ENCODE assay signal across 8 cellular contexts in genomic region chr1:3453203-3453761, GRCh38. TPM values are rescaled to one million over a fixed set of nuclear protein-coding genes. Genes with fewer than 3 reads are reported as not detected.
A peak's percentile ranks its signal among the peaks of the same experiment; 100 is the strongest.
DNase-seq lines count a peak whose midpoint lies in the region; ATAC-seq and TF ChIP-seq lines count a peak whose summit lies in the region.

No MANE protein-coding gene starts in this region.

- CTCF ChIA-PET in activated B cell treated with CpG ODN at 0.5 μM for 24 hours (lab: Charles Lee) = interaction anchor here (0.5 to 2.4 kb wide), 14 partner anchors 29 to 352 kb away, joined by 3 to 46 read pairs (median 4); partner anchors contain the start of gene LRRC47

- H3K36me3 ChIP-seq in breast epithelium = no peaks in the 10 kb centered on the region

- intact Hi-C loops in activated B cell treated with CpG ODN at 0.5 μM for 24 hours (cut with micrococcal nuclease) = loop anchor here (1.0 kb wide), 3 partner anchors 31 to 271 kb away; no protein-coding TSS in a partner anchor
- intact Hi-C loops in breast epithelium (cut with DNase I; ENCODE audit: low total_unique reads) = no loop called here

- peaks cover 0 to 19% of the 10 kb centered on the region in 2 donors for H3K27me3 ChIP-seq in breast epithelium

- peak; percentile 2 to 19 for DNase-seq in NCI-H187 (lab: John Stamatoyannopoulos, UW)
- DNase-seq in NCI-H187 treated with DMSO at 0.1 percent for 48 hours (lab: John Stamatoyannopoulos, UW) = no peak
- peak; percentile 72 for DNase-seq in NB4 (ENCODE audit: low read depth)
- DNase-seq in activated B cell treated with CpG ODN at 0.5 μM for 24 hours = peak; percentile 73
- DNase-seq in breast epithelium (ENCODE audit: low spot score in 2 of 2) = peak; percentile 70 to 85
- peak; percentile 53 for DNase-seq in iris pigment epithelial cell (ENCODE audit: low read depth)
- peak; percentile 39 to 71 for DNase-seq in stimulated activated CD4-positive, alpha-beta T cell treated with anti-CD3 and anti-CD28 coated beads, Interleukin-1b, Interleukin-23, amount 100 ng/mL, for 1 hour (ENCODE audit: low read depth in 2 of 2)

- POLR2A ChIA-PET in activated B cell treated with CpG ODN at 0.5 μM for 24 hours (lab: Charles Lee) = interaction anchor here (0.9 kb wide), 1 partner anchor 166 kb away, joined by 5 read pairs; no protein-coding TSS in a partner anchor

- H3K9me3 Mint-ChIP-seq in activated B cell treated with CpG ODN at 0.5 μM for 24 hours = no peaks in the 10 kb centered on the region

- TF ChIP-seq CTCF in NB4 (IDR thresholded peaks at IDR 0.05; ENCODE audit: low read depth, low read length) (peak; percentile 92), activated B cell treated with CpG ODN at 0.5 μM for 24 hours (IDR thresholded peaks at IDR 0.05) (peak; percentile 46), breast epithelium (IDR thresholded peaks at IDR 0.05) (peak; percentile 82 to 96 (median 93))

- H3K4me1 ChIP-seq in breast epithelium = no peaks in the 10 kb centered on the region

- H3K27me3 Mint-ChIP-seq in activated B cell treated with CpG ODN at 0.5 μM for 24 hours = peaks cover 19% of the 10 kb centered on the region

- H3K27ac Mint-ChIP-seq in activated B cell treated with CpG ODN at 0.5 μM for 24 hours = no peak overlapping the region

- no peaks in the 10 kb centered on the region for H3K9me3 ChIP-seq in breast epithelium

- H3K36me3 Mint-ChIP-seq in activated B cell treated with CpG ODN at 0.5 μM for 24 hours (ENCODE audit: low read depth) = no peaks in the 10 kb centered on the region

- TF ChIP-seq POLR2A in NB4 (IDR thresholded peaks at IDR 0.05; ENCODE audit: extremely low read depth, insufficient read length) (no peak), breast epithelium (IDR thresholded peaks at IDR 0.05) (no peak)

- H3K27ac ChIP-seq in breast epithelium = peak overlapping the region; percentile 61 to 75

- H3K4me3 ChIP-seq in NB4 (ENCODE audit: low read depth, low read length) (no peak overlapping the region), breast epithelium (no peak overlapping the region)

- H3K4me1 Mint-ChIP-seq in activated B cell treated with CpG ODN at 0.5 μM for 24 hours = peaks cover 2% of the 10 kb centered on the region

- ATAC-seq in activated B cell treated with CpG ODN at 0.5 μM for 24 hours (ENCODE audit: low read depth) = peak; percentile 81
- no peak for ATAC-seq in HG03039 (IDR thresholded peaks at IDR 0.05; ENCODE audit: unreplicated experiment)

- H3K4me3 Mint-ChIP-seq in activated B cell treated with CpG ODN at 0.5 μM for 24 hours = peak overlapping the region; percentile 41

RNA-seq across cellular contexts. Expression of gene ARHGEF16, which starts 1.2 kb away (rescaled TPM):
- not detected in 2 replicates for total RNA-seq in activated B cell treated with CpG ODN at 0.5 μM for 24 hours
- 10 to 100 TPM in 2 of 3 donors, under 1 TPM in 1; 0.80 to 16.2 (median 15.1) TPM for total RNA-seq in breast epithelium
